ENCODE assay signal across 8 cellular contexts in genomic region chr19:18521692-18522123, GRCh38. TPM values are rescaled to one million over a fixed set of nuclear protein-coding genes. Genes with fewer than 3 reads are reported as not detected.
DNase-seq lines count a peak whose midpoint lies in the region; ATAC-seq and TF ChIP-seq lines count a peak whose summit lies in the region.

Gene ELL, minus strand, starts transcription at chr19:18522070. Its CDS starts 15 bp downstream, at chr19:18522055.

- H3K4me3 ChIP-seq in ACC112 (ENCODE audit: low read depth, low read length) = peak within 1 kb of the TSS; percentile 88
- H3K4me3 ChIP-seq in Peyer's patch = peak within 1 kb of the TSS; percentile 78 to 99 (median 90)
- H3K4me3 ChIP-seq in esophagus squamous epithelium = peak within 1 kb of the TSS; percentile 79 to 100 (median 88)
- peak within 1 kb of the TSS; percentile 95 for H3K4me3 ChIP-seq in osteoblast (ENCODE audit: insufficient read depth, low read length)

- H2AFZ ChIP-seq in ACC112 (ENCODE audit: low read length, unreplicated experiment) (no peak within 1 kb of the TSS), osteoblast (ENCODE audit: low read length) (peak within 1 kb of the TSS; percentile 73)

- no peak for DNase-seq in Peyer's patch
- DNase-seq in esophagus squamous epithelium (lab: John Stamatoyannopoulos, UW) = no peak
- DNase-seq in osteoblast (ENCODE audit: insufficient read length, low spot score, missing footprints) = peak; percentile 42
- DNase-seq in glomerular visceral epithelial cell (ENCODE audit: extremely low spot score) = no peak
- no peak for DNase-seq in NCI-H1092 treated with DMSO at 0.1 percent for 48 hours (lab: John Stamatoyannopoulos, UW)

- H3K4me2 ChIP-seq in osteoblast (ENCODE audit: insufficient read depth, low read length) = peak within 1 kb of the TSS; percentile 99

- ATAC-seq in GM21381 (IDR thresholded peaks at IDR 0.05; ENCODE audit: unreplicated experiment) (peak; percentile 6), HG02840 (IDR thresholded peaks at IDR 0.05; ENCODE audit: low FRiP score, unreplicated experiment) (no peak)

- WGBS in esophagus squamous epithelium, 2 donors = 0% methylated on average over 3 to 10 of the region's 52 CpGs

- peaks cover 28% of the 10 kb centered on the region for H4K20me1 ChIP-seq in osteoblast (ENCODE audit: insufficient read depth, low read length)

- peaks cover 10% of the 10 kb centered on the region for H3K4me1 ChIP-seq in ACC112 (ENCODE audit: control insufficient read depth, insufficient read depth, low read length, unreplicated experiment)
- peaks cover 0 to 33% (median 7%) of the 10 kb centered on the region in 4 donors for H3K4me1 ChIP-seq in Peyer's patch
- H3K4me1 ChIP-seq in esophagus squamous epithelium = peaks cover 21 to 51% (median 32%) of the 10 kb centered on the region in 3 donors
- H3K4me1 ChIP-seq in osteoblast (ENCODE audit: insufficient read depth, low read length) = peaks cover 17% of the 10 kb centered on the region

- peaks cover 49% of the 10 kb centered on the region for H3K79me2 ChIP-seq in ACC112 (ENCODE audit: control insufficient read depth, insufficient read depth, low read length, unreplicated experiment)
- peaks cover 51% of the 10 kb centered on the region for H3K79me2 ChIP-seq in osteoblast (ENCODE audit: insufficient read depth, low read length)

- no peaks in the 10 kb centered on the region for H3K9me3 ChIP-seq in Peyer's patch
- no peaks in the 10 kb centered on the region for H3K9me3 ChIP-seq in esophagus squamous epithelium
- no peaks in the 10 kb centered on the region for H3K9me3 ChIP-seq in osteoblast (ENCODE audit: low read depth, low read length)

- no peaks in the 10 kb centered on the region for H3K27me3 ChIP-seq in ACC112 (ENCODE audit: insufficient read depth, low read length)
- H3K27me3 ChIP-seq in Peyer's patch = no peaks in the 10 kb centered on the region
- H3K27me3 ChIP-seq in esophagus squamous epithelium = no peaks in the 10 kb centered on the region
- H3K27me3 ChIP-seq in osteoblast (ENCODE audit: insufficient read depth, low read length) = no peaks in the 10 kb centered on the region

- H3K27ac ChIP-seq in ACC112 (ENCODE audit: low read depth, low read length) = peak within 1 kb of the TSS; percentile 96
- H3K27ac ChIP-seq in Peyer's patch = peak within 1 kb of the TSS; percentile 94 to 99 (median 98)
- peak within 1 kb of the TSS; percentile 96 to 100 (median 100) for H3K27ac ChIP-seq in esophagus squamous epithelium
- peak within 1 kb of the TSS; percentile 98 for H3K27ac ChIP-seq in osteoblast (ENCODE audit: low read depth, low read length)

- H3K36me3 ChIP-seq in ACC112 (ENCODE audit: insufficient read depth, low read length) = no peaks in the 10 kb centered on the region
- no peaks in the 10 kb centered on the region for H3K36me3 ChIP-seq in Peyer's patch
- H3K36me3 ChIP-seq in esophagus squamous epithelium = no peaks in the 10 kb centered on the region
- H3K36me3 ChIP-seq in osteoblast (ENCODE audit: insufficient read depth, low read length) = no peaks in the 10 kb centered on the region

- TF ChIP-seq POLR2A in Peyer's patch (IDR thresholded peaks at IDR 0.05) (peak; percentile 91 to 97), esophagus squamous epithelium (IDR thresholded peaks at IDR 0.05) (peak in 3 of 4 donors; percentile 94 to 97 (median 95))

- no peak for TF ChIP-seq CTCF in Peyer's patch (IDR thresholded peaks at IDR 0.05)
- TF ChIP-seq CTCF in esophagus squamous epithelium (IDR thresholded peaks at IDR 0.05) = peak in 1 of 6 experiments; percentile 19
- TF ChIP-seq CTCF in osteoblast (IDR thresholded peaks at IDR 0.05; ENCODE audit: extremely low read depth, low read depth, low read length) = no peak

- intact Hi-C loops in esophagus squamous epithelium (cut with DNase I) = no loop called here

RNA-seq across cellular contexts. Expression of gene ELL, which starts in this region (rescaled TPM):
- total RNA-seq in Peyer's patch (10 to 100 TPM; 18.9 to 49.5 (median 34.2) TPM), esophagus squamous epithelium (10 to 100 TPM in 2 of 4 donors, 1 to 10 TPM in 2; 5.9 to 12.8 (median 9.9) TPM), osteoblast (17.1 and 18.5 TPM in 2 replicates)
